12 cellular contexts compared by ENCODE assay signal in the genomic region with DNA sequence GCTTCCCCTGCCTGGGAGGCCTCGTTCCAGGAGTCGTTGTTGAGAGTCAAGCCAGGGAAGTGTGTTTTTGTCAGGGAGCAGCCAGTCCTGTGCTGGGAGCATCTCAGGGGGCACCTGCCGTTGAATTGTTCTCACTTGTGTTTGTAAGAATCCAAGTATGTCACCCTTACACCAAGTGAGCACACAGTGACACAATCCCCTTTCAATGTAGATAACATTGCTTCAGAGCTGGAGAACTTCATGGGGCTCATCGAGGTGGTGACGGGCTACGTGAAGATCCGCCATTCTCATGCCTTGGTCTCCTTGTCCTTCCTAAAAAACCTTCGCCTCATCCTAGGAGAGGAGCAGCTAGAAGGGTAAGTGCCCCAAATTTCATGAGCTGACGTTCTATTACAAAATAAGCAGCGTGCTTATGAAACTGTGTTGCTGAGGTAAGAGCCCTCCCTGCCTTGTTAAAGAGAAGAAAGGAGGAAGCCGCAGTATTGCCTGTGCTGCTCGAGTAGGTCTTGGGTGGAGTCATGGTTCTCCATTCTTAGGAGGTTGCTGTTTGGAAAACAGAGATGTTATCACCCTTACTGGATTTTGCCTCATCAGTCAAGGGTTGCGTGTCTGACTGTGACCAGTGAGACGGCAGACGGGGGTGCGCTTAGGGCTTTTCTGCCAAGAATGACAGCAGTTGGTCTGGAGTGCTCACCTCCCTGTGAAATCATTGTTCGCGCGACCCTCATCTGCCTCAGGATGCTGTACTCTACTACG.
DNase-seq lines count a peak whose midpoint lies in the region; ATAC-seq and TF ChIP-seq lines count a peak whose summit lies in the region.
"Had no signal": no experiment of that assay in that cellular context is flagged by ENCODE, and none has a peak within 500 bp of the region (broad histone marks: within the 10 kb centered on the region; RNA-seq: fewer than 3 reads in every experiment).

No MANE protein-coding gene starts in this region.

- peak; percentile 76 for DNase-seq in CD14-positive monocyte (ENCODE audit: low spot score)
- DNase-seq in NCI-H226: peak; percentile 86
- DNase-seq in chondrocyte (ENCODE audit: low spot score): no peak
- no peak for DNase-seq in natural killer cell treated with Interleukin-12 subunit alpha and Interleukin-12 subunit beta and Interleukin-15 and Interleukin-18, amount 100 ng/mL, for 72 hours (ENCODE audit: low spot score)
- no peak for DNase-seq in AG20443 (ENCODE audit: low spot score)
- no peak for DNase-seq in activated CD8-positive, alpha-beta memory T cell treated with anti-CD3 and anti-CD28 coated beads for 24 hours
- DNase-seq: natural killer cell; NCI-H510A; stimulated activated CD4-positive, alpha-beta T cell treated with anti-CD3 and anti-CD28 coated beads, Interleukin-2, amount 100 ng/mL, for 24 hours; T-cell had no signal

- H3K9me3 Mint-ChIP-seq in CD14-positive monocyte (no peaks in the 10 kb centered on the region), chondrocyte (ENCODE audit: low read depth) (no peaks in the 10 kb centered on the region), nephron (no peaks in the 10 kb centered on the region)
- H3K9me3 Mint-ChIP-seq in natural killer cell treated with Interleukin-12 subunit alpha and Interleukin-12 subunit beta and Interleukin-15 and Interleukin-18, amount 100 ng/mL, for 72 hours: no peaks in the 10 kb centered on the region
- H3K9me3 Mint-ChIP-seq: natural killer cell, T-cell had no signal

- H3K27ac Mint-ChIP-seq in CD14-positive monocyte: peak overlapping the region; percentile 78 to 97 (median 93)
- peak overlapping the region; percentile 97 for H3K27ac Mint-ChIP-seq in chondrocyte (ENCODE audit: unreplicated experiment)
- peak overlapping the region; percentile 61 to 86 (median 71) for H3K27ac Mint-ChIP-seq in nephron
- H3K27ac Mint-ChIP-seq in natural killer cell treated with Interleukin-12 subunit alpha and Interleukin-12 subunit beta and Interleukin-15 and Interleukin-18, amount 100 ng/mL, for 72 hours: no peak overlapping the region
- H3K27ac Mint-ChIP-seq: natural killer cell, T-cell had no signal

- intact Hi-C loops in CD14-positive monocyte (cut with micrococcal nuclease): no loop called here

- H3K27me3 Mint-ChIP-seq in CD14-positive monocyte (ENCODE audit: low read depth in 3 of 3): peaks cover 0 to 2% (median 0%) of the 10 kb centered on the region in 3 donors
- no peaks in the 10 kb centered on the region for H3K27me3 Mint-ChIP-seq in chondrocyte (ENCODE audit: low read depth)
- H3K27me3 Mint-ChIP-seq in nephron (ENCODE audit: low read depth): no peaks in the 10 kb centered on the region
- H3K27me3 Mint-ChIP-seq in natural killer cell treated with Interleukin-12 subunit alpha and Interleukin-12 subunit beta and Interleukin-15 and Interleukin-18, amount 100 ng/mL, for 72 hours: no peaks in the 10 kb centered on the region
- H3K27me3 Mint-ChIP-seq: T-cell had no signal

- H3K4me1 Mint-ChIP-seq in CD14-positive monocyte: peaks cover 32% of the 10 kb centered on the region
- peaks cover 90% of the 10 kb centered on the region for H3K4me1 Mint-ChIP-seq in chondrocyte (ENCODE audit: low read depth)
- peaks cover 36% of the 10 kb centered on the region for H3K4me1 Mint-ChIP-seq in nephron
- peaks cover 8 to 12% of the 10 kb centered on the region in 2 donors for H3K4me1 Mint-ChIP-seq in natural killer cell treated with Interleukin-12 subunit alpha and Interleukin-12 subunit beta and Interleukin-15 and Interleukin-18, amount 100 ng/mL, for 72 hours (ENCODE audit: low read depth in 2 of 2)

- ATAC-seq in natural killer cell treated with Interleukin-12 subunit alpha and Interleukin-12 subunit beta and Interleukin-15 and Interleukin-18, amount 100 ng/mL, for 72 hours: no peak
- ATAC-seq in HG03097 (IDR thresholded peaks at IDR 0.05; ENCODE audit: low FRiP score, unreplicated experiment): no peak
- ATAC-seq: T-cell had no signal

- TF ChIP-seq CTCF in CD14-positive monocyte (IDR thresholded peaks at IDR 0.05): no peak
- no peak for TF ChIP-seq CTCF in chondrocyte (IDR thresholded peaks at IDR 0.05)
- TF ChIP-seq CTCF in nephron (IDR thresholded peaks at IDR 0.05; ENCODE audit: unreplicated experiment in 3 of 3): no peak

- peaks cover 32 to 40% of the 10 kb centered on the region in 2 donors for H3K36me3 Mint-ChIP-seq in CD14-positive monocyte
- H3K36me3 Mint-ChIP-seq in chondrocyte (ENCODE audit: low read depth): peaks cover 4% of the 10 kb centered on the region
- peaks cover 48% of the 10 kb centered on the region for H3K36me3 Mint-ChIP-seq in nephron (ENCODE audit: low read depth)
- H3K36me3 Mint-ChIP-seq in natural killer cell treated with Interleukin-12 subunit alpha and Interleukin-12 subunit beta and Interleukin-15 and Interleukin-18, amount 100 ng/mL, for 72 hours: peaks cover 6% of the 10 kb centered on the region
- H3K36me3 Mint-ChIP-seq: natural killer cell had no signal

- H3K4me3 Mint-ChIP-seq in CD14-positive monocyte (no peak overlapping the region), chondrocyte (ENCODE audit: unreplicated experiment) (peak overlapping the region; percentile 76), nephron (no peak overlapping the region)
- no peak overlapping the region for H3K4me3 Mint-ChIP-seq in natural killer cell treated with Interleukin-12 subunit alpha and Interleukin-12 subunit beta and Interleukin-15 and Interleukin-18, amount 100 ng/mL, for 72 hours
- H3K4me3 Mint-ChIP-seq: natural killer cell, T-cell had no signal

Comparison
In these comparisons a context has a peak if more than half of its experiments do, and no peak if none do; other contexts are left out.
1. DNase-seq: peak in CD14-positive monocyte (single experiment) and NCI-H226 (single experiment); none in chondrocyte (single experiment), natural killer cell treated with Interleukin-12 subunit alpha and Interleukin-12 subunit beta and Interleukin-15 and Interleukin-18, amount 100 ng/mL, for 72 hours (single experiment), AG20443 (single experiment) and activated CD8-positive, alpha-beta memory T cell treated with anti-CD3 and anti-CD28 coated beads for 24 hours (single experiment).
2. H3K27ac Mint-ChIP-seq: peak in CD14-positive monocyte (7 of 7), chondrocyte (single experiment) and nephron (3 of 3); none in natural killer cell treated with Interleukin-12 subunit alpha and Interleukin-12 subunit beta and Interleukin-15 and Interleukin-18, amount 100 ng/mL, for 72 hours (0 of 2).